ENCODE assay signal across 21 cellular contexts in genomic region chr6:134187751-134188150, GRCh38.
DNase-seq lines count a peak whose midpoint lies in the region; ATAC-seq and TF ChIP-seq lines count a peak whose summit lies in the region.
"Had no signal": no experiment of that assay in that cellular context is flagged by ENCODE, and none has a peak within 500 bp of the region (broad histone marks: within the 10 kb centered on the region; RNA-seq: fewer than 3 reads in every experiment).

No MANE protein-coding gene starts in this region.

- no peak for TF ChIP-seq CTCF in esophagus muscularis mucosa (IDR thresholded peaks at IDR 0.05)
- no peak for TF ChIP-seq CTCF in neutrophil (IDR thresholded peaks at IDR 0.05)
- no peak for TF ChIP-seq CTCF in WTC11 (IDR thresholded peaks at IDR 0.05)

- H3K9me3 Mint-ChIP-seq in activated T-helper 17 cell treated with anti-CD3 and anti-CD28 coated beads, Interleukin-2, amount 50 U/mL, for 72 hours: no peaks in the 10 kb centered on the region
- H3K9me3 Mint-ChIP-seq in WTC11: no peaks in the 10 kb centered on the region
- H3K9me3 Mint-ChIP-seq: CD4-positive, alpha-beta T cell; CD8-positive, alpha-beta T cell had no signal

- H3K4me3 Mint-ChIP-seq in activated T-helper 17 cell treated with anti-CD3 and anti-CD28 coated beads, Interleukin-2, amount 50 U/mL, for 72 hours: no peak overlapping the region
- H3K4me3 Mint-ChIP-seq in WTC11: no peak overlapping the region
- H3K4me3 Mint-ChIP-seq: B cell; CD4-positive, alpha-beta T cell; CD8-positive, alpha-beta T cell had no signal

- no peak for TF ChIP-seq EP300 in esophagus muscularis mucosa (IDR thresholded peaks at IDR 0.05)

- H3K4me3 ChIP-seq in esophagus muscularis mucosa: no peak overlapping the region
- no peak overlapping the region for H3K4me3 ChIP-seq in neutrophil (ENCODE audit: low read depth in 1 of 2, low read length in 1 of 2)
- H3K4me3 ChIP-seq: A549; BLaER1 treated with 17β-estradiol and CSF1 and Interleukin-3, amounts not matched to agents 10 nM and 100 nM; GM12878 had no signal

- H3K36me3 Mint-ChIP-seq in activated T-helper 17 cell treated with anti-CD3 and anti-CD28 coated beads, Interleukin-2, amount 50 U/mL, for 72 hours (ENCODE audit: low read depth): no peaks in the 10 kb centered on the region
- no peaks in the 10 kb centered on the region for H3K36me3 Mint-ChIP-seq in WTC11
- H3K36me3 Mint-ChIP-seq: CD8-positive, alpha-beta T cell had no signal

- H3K27me3 ChIP-seq in esophagus muscularis mucosa (no peaks in the 10 kb centered on the region), neutrophil (no peaks in the 10 kb centered on the region)
- H3K27me3 ChIP-seq: BLaER1 treated with 17β-estradiol and CSF1 and Interleukin-3, amounts not matched to agents 10 nM and 100 nM had no signal

- no peak overlapping the region for H3K27ac Mint-ChIP-seq in activated T-helper 17 cell treated with anti-CD3 and anti-CD28 coated beads, Interleukin-2, amount 50 U/mL, for 72 hours
- H3K27ac Mint-ChIP-seq in WTC11: no peak overlapping the region
- H3K27ac Mint-ChIP-seq: CD4-positive, alpha-beta T cell; CD8-positive, alpha-beta T cell had no signal

- DNase-seq in G401 (ENCODE audit: low spot score): peak; percentile 84
- peak; percentile 79 for DNase-seq in cerebellar cortex (ENCODE audit: low spot score)
- DNase-seq in esophagus muscularis mucosa (ENCODE audit: extremely low spot score): peak; percentile 83
- no peak for DNase-seq in WTC11 (ENCODE audit: low spot score)
- no peak for DNase-seq in islet precursor cell
- DNase-seq: AML-193; Caco-2; Calu3; CD4-positive, alpha-beta T cell; CD8-positive, alpha-beta T cell; DMS79 treated with DMSO at 0.1 percent for 48 hours; GDM1 had no signal

- POLR2A ChIA-PET in WTC11 (lab: Charles Lee): no interaction called here

- TF ChIP-seq POLR2A in esophagus muscularis mucosa (IDR thresholded peaks at IDR 0.05; ENCODE audit: low read depth): no peak

- CTCF ChIA-PET in WTC11 (lab: Charles Lee): no interaction called here

- WGBS in esophagus muscularis mucosa: 92% methylated on average over 3 of the region's 3 CpGs

- H3K27ac ChIP-seq in esophagus muscularis mucosa (replicated peaks in 1 of 4) (no peak overlapping the region), neutrophil (peak overlapping the region; percentile 7)
- H3K27ac ChIP-seq: 22Rv1; A549; BLaER1 treated with 17β-estradiol and CSF1 and Interleukin-3, amounts not matched to agents 10 nM and 100 nM; C4-2B had no signal

- H3K4me1 ChIP-seq in esophagus muscularis mucosa: no peaks in the 10 kb centered on the region
- H3K4me1 ChIP-seq in neutrophil (ENCODE audit: control insufficient read depth in 1 of 2, insufficient read depth in 1 of 2, low read depth in 1 of 2, low read length in 1 of 2): peaks cover 8 to 24% of the 10 kb centered on the region in 2 experiments

- in situ Hi-C loops in G401 (cut with HindIII; ENCODE audit: low sequenced_read_pairs): no loop called here

- no peak for ATAC-seq in activated T-helper 17 cell treated with anti-CD3 and anti-CD28 coated beads, Interleukin-2, amount 50 U/mL, for 72 hours (replicated peaks)
- ATAC-seq in WTC11 (no peak), HG02588 (IDR thresholded peaks at IDR 0.05; ENCODE audit: unreplicated experiment) (no peak)
- ATAC-seq: A549; CD8-positive, alpha-beta T cell; GM12878 had no signal

- intact Hi-C loops in esophagus muscularis mucosa (cut with DNase I): no loop called here

- H3K9me3 ChIP-seq in esophagus muscularis mucosa (no peaks in the 10 kb centered on the region), neutrophil (no peaks in the 10 kb centered on the region)
- H3K9me3 ChIP-seq: A549, Caco-2 had no signal

- H3K27me3 Mint-ChIP-seq in activated T-helper 17 cell treated with anti-CD3 and anti-CD28 coated beads, Interleukin-2, amount 50 U/mL, for 72 hours: no peaks in the 10 kb centered on the region
- H3K27me3 Mint-ChIP-seq in WTC11 (ENCODE audit: low read depth): no peaks in the 10 kb centered on the region
- H3K27me3 Mint-ChIP-seq: B cell; CD4-positive, alpha-beta T cell had no signal

- no peaks in the 10 kb centered on the region for H3K4me1 Mint-ChIP-seq in activated T-helper 17 cell treated with anti-CD3 and anti-CD28 coated beads, Interleukin-2, amount 50 U/mL, for 72 hours
- H3K4me1 Mint-ChIP-seq in WTC11: peaks cover 21% of the 10 kb centered on the region

- no peaks in the 10 kb centered on the region for H3K36me3 ChIP-seq in esophagus muscularis mucosa
- H3K36me3 ChIP-seq in neutrophil: peaks cover 17% of the 10 kb centered on the region

TF ChIP-seq in WTC11, 78 proteins besides CTCF, POLR2A, EP300 and RAD21:
- TF ChIP-seq EMX1 (CRISPR knock-in tag; IDR thresholded peaks at IDR 0.05) (no peak), RORB (CRISPR knock-in tag; IDR thresholded peaks at IDR 0.05) (no peak)
- TF ChIP-seq, protein P1, sequence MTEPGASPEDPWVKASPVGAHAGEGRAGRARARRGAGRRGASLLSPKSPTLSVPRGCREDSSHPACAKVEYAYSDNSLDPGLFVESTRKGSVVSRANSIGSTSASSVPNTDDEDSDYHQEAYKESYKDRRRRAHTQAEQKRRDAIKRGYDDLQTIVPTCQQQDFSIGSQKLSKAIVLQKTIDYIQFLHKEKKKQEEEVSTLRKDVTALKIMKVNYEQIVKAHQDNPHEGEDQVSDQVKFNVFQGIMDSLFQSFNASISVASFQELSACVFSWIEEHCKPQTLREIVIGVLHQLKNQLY (CRISPR knock-in tag; IDR thresholded peaks at IDR 0.05): no peak

Comparison
In these comparisons a context has a peak if more than half of its experiments do, and no peak if none do; other contexts are left out.
1. DNase-seq: peak in G401 (single experiment), cerebellar cortex (single experiment) and esophagus muscularis mucosa (single experiment); none in WTC11 (single experiment) and islet precursor cell (single experiment).